In the genomic region with DNA sequence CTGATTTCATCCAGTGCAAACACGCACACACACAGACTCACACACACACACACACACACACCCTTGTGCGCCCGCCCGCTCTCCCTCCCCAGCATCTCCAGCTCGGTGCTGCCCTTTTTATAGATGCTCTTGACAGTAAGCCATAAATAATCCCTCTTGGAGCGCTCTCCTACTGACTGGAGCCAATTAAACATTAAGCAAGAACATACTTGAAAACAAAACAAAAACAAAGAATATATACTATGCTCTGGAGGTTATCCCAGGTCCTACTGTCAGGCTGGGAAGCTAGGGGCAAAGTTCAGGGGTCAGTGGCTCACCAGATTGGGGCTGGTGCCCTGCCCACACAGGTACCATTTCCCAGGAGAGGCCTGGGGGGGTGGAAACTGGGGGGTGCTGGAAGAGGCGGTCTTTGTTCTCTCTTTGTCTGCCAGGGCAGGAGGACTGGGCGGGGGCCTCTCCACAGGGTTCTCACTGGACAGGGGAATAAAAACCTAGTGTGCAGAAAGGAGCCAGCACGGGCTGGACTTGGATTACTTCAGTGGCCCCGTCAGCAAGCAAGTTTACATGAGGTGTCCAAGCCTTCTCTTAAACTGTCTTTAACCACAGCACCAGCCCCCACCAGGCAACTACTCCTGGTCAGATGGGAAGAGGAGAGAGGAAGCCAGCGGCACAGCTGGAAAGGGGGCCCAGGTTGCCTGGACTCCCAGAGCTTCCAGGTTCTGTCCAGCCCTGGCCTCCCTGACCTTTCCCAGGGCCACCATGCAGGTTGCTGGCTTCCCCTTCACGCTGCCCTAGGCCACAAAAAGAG, we compare ENCODE assay signal across 1 cellular context.
TF ChIP-seq lines count a peak whose summit lies in the region.

No MANE protein-coding gene starts in this region.

TF ChIP-seq in HepG2, 621 proteins besides CTCF, POLR2A, EP300 and RAD21 (continued from another document and continues in another):
- TF ChIP-seq, protein P1, sequence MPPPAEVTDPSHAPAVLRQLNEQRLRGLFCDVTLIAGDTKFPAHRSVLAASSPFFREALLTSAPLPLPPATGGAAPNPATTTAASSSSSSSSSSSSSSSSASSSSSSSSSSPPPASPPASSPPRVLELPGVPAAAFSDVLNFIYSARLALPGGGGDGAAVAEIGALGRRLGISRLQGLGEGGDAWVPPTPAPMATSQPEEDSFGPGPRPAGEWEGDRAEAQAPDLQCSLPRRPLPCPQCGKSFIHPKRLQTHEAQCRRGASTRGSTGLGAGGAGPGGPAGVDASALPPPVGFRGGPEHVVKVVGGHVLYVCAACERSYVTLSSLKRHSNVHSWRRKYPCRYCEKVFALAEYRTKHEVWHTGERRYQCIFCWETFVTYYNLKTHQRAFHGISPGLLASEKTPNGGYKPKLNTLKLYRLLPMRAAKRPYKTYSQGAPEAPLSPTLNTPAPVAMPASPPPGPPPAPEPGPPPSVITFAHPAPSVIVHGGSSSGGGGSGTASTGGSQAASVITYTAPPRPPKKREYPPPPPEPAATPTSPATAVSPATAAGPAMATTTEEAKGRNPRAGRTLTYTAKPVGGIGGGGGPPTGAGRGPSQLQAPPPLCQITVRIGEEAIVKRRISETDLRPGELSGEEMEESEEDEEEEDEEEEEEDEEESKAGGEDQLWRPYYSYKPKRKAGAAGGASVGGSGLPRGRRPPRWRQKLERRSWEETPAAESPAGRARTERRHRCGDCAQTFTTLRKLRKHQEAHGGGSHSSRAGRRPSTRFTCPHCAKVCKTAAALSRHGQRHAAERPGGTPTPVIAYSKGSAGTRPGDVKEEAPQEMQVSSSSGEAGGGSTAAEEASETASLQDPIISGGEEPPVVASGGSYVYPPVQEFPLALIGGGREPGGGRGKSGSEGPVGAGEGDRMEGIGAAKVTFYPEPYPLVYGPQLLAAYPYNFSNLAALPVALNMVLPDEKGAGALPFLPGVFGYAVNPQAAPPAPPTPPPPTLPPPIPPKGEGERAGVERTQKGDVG (CRISPR knock-in tag; IDR thresholded peaks at IDR 0.05; ENCODE audit: borderline replicate concordance), result no peak
- no peak for TF ChIP-seq HOXA9 (CRISPR knock-in tag; IDR thresholded peaks at IDR 0.05; ENCODE audit: borderline replicate concordance)
- peak; percentile 81 for TF ChIP-seq MED1 (CRISPR knock-in tag; IDR thresholded peaks at IDR 0.05)
- TF ChIP-seq DMAP1 (CRISPR knock-in tag; IDR thresholded peaks at IDR 0.05), result peak; percentile 37; the same call in 1 of the 2 replicates
- TF ChIP-seq FOXA1 (IDR thresholded peaks at IDR 0.05), result no peak
- TF ChIP-seq FOXA1 (CRISPR knock-in tag; IDR thresholded peaks at IDR 0.05), result peak; percentile 5; the same call in 1 of the 2 replicates
- TF ChIP-seq, protein P2, sequence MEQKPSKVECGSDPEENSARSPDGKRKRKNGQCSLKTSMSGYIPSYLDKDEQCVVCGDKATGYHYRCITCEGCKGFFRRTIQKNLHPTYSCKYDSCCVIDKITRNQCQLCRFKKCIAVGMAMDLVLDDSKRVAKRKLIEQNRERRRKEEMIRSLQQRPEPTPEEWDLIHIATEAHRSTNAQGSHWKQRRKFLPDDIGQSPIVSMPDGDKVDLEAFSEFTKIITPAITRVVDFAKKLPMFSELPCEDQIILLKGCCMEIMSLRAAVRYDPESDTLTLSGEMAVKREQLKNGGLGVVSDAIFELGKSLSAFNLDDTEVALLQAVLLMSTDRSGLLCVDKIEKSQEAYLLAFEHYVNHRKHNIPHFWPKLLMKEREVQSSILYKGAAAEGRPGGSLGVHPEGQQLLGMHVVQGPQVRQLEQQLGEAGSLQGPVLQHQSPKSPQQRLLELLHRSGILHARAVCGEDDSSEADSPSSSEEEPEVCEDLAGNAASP (CRISPR knock-in tag; IDR thresholded peaks at IDR 0.05; ENCODE audit: borderline replicate concordance), result peak; percentile 96
- TF ChIP-seq ZNF230 (CRISPR knock-in tag; IDR thresholded peaks at IDR 0.05), result peak; percentile 56; the same call in 1 of the 2 replicates
- no peak; the same call in 1 of the 2 replicates for TF ChIP-seq SMAD3 (CRISPR knock-in tag; IDR thresholded peaks at IDR 0.05)
- no peak for TF ChIP-seq ZFP1 (CRISPR knock-in tag; IDR thresholded peaks at IDR 0.05)
- TF ChIP-seq, protein P3, sequence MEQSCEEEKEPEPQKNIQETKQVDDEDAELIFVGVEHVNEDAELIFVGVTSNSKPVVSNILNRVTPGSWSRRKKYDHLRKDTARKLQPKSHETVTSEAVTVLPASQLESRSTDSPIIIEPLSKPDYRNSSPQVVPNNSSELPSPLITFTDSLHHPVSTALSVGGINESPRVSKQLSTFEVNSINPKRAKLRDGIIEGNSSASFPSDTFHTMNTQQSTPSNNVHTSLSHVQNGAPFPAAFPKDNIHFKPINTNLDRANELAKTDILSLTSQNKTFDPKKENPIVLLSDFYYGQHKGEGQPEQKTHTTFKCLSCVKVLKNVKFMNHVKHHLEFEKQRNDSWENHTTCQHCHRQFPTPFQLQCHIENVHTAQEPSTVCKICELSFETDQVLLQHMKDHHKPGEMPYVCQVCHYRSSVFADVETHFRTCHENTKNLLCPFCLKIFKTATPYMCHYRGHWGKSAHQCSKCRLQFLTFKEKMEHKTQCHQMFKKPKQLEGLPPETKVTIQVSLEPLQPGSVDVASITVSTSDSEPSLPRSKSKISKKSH (CRISPR knock-in tag; IDR thresholded peaks at IDR 0.05; ENCODE audit: borderline replicate concordance), result no peak
- TF ChIP-seq ZNF777 (CRISPR knock-in tag; IDR thresholded peaks at IDR 0.05), result no peak
- TF ChIP-seq, protein P4, sequence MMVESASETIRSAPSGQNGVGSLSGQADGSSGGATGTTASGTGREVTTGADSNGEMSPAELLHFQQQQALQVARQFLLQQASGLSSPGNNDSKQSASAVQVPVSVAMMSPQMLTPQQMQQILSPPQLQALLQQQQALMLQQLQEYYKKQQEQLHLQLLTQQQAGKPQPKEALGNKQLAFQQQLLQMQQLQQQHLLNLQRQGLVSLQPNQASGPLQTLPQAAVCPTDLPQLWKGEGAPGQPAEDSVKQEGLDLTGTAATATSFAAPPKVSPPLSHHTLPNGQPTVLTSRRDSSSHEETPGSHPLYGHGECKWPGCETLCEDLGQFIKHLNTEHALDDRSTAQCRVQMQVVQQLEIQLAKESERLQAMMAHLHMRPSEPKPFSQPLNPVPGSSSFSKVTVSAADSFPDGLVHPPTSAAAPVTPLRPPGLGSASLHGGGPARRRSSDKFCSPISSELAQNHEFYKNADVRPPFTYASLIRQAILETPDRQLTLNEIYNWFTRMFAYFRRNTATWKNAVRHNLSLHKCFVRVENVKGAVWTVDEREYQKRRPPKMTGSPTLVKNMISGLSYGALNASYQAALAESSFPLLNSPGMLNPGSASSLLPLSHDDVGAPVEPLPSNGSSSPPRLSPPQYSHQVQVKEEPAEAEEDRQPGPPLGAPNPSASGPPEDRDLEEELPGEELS (CRISPR knock-in tag; IDR thresholded peaks at IDR 0.05), result no peak; the same call in none of the 2 replicates
- TF ChIP-seq RBM39 (IDR thresholded peaks at IDR 0.05; ENCODE audit: low read depth, low read length, poor library complexity, severe bottlenecking), result no peak
- no peak for TF ChIP-seq KDM1A (CRISPR knock-in tag; IDR thresholded peaks at IDR 0.05)
- TF ChIP-seq ISX (CRISPR knock-in tag; conservative IDR thresholded peaks at IDR 0.05), result no peak
- TF ChIP-seq, protein P5, sequence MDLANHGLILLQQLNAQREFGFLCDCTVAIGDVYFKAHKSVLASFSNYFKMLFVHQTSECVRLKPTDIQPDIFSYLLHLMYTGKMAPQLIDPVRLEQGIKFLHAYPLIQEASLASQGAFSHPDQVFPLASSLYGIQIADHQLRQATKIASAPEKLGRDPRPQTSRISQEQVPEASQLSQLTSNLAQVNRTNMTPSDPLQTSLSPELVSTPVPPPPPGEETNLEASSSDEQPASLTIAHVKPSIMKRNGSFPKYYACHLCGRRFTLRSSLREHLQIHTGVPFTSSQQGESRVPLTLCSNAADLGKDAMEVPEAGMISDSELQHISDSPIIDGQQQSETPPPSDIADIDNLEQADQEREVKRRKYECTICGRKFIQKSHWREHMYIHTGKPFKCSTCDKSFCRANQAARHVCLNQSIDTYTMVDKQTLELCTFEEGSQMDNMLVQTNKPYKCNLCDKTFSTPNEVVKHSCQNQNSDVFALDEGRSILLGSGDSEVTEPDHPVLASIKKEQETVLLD (CRISPR knock-in tag; IDR thresholded peaks at IDR 0.05; ENCODE audit: low read depth), result no peak
- TF ChIP-seq, protein P6, sequence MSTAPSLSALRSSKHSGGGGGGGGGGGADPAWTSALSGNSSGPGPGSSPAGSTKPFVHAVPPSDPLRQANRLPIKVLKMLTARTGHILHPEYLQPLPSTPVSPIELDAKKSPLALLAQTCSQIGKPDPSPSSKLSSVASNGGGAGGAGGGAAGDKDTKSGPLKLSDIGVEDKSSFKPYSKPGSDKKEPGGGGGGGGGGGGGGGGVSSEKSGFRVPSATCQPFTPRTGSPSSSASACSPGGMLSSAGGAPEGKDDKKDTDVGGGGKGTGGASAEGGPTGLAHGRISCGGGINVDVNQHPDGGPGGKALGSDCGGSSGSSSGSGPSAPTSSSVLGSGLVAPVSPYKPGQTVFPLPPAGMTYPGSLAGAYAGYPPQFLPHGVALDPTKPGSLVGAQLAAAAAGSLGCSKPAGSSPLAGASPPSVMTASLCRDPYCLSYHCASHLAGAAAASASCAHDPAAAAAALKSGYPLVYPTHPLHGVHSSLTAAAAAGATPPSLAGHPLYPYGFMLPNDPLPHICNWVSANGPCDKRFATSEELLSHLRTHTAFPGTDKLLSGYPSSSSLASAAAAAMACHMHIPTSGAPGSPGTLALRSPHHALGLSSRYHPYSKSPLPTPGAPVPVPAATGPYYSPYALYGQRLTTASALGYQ (CRISPR knock-in tag; IDR thresholded peaks at IDR 0.05), result 0 out of 2 replicates have a peak, but pooled peaks have one; percentile 18
- no peak for TF ChIP-seq GTF2F1 (IDR thresholded peaks at IDR 0.05; ENCODE audit: low read length)
- TF ChIP-seq ZNF224 (CRISPR knock-in tag; IDR thresholded peaks at IDR 0.05), result no peak; the same call in 1 of the 2 replicates
- TF ChIP-seq ZNF724P (CRISPR knock-in tag; IDR thresholded peaks at IDR 0.05; ENCODE audit: borderline replicate concordance), result no peak
- no peak for TF ChIP-seq CC2D1A (CRISPR knock-in tag; IDR thresholded peaks at IDR 0.05)
- no peak for TF ChIP-seq NKX3-1 (CRISPR knock-in tag; IDR thresholded peaks at IDR 0.05)
- TF ChIP-seq ZNF263 (CRISPR knock-in tag; IDR thresholded peaks at IDR 0.05), result peak; percentile 37; the same call in 1 of the 2 replicates
- TF ChIP-seq ZNF564 (CRISPR knock-in tag; IDR thresholded peaks at IDR 0.05), result 0 out of 2 replicates have a peak, but pooled peaks have one; percentile 42
- TF ChIP-seq KLF16 (CRISPR knock-in tag; IDR thresholded peaks at IDR 0.05), result no peak
- TF ChIP-seq, protein P7, sequence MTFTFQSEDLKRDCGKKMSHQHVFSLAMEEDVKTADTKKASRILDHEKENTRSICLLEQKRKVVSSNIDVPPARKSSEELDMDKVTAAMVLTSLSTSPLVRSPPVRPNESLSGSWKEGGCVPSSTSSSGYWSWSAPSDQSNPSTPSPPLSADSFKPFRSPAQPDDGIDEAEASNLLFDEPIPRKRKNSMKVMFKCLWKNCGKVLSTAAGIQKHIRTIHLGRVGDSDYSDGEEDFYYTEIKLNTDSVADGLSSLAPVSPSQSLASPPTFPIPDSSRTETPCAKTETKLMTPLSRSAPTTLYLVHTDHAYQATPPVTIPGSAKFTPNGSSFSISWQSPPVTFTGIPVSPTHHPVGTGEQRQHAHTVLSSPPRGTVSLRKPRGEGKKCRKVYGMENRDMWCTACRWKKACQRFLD (CRISPR knock-in tag; IDR thresholded peaks at IDR 0.05; ENCODE audit: borderline replicate concordance), result no peak
- TF ChIP-seq KLF15 (CRISPR knock-in tag; IDR thresholded peaks at IDR 0.05; ENCODE audit: borderline replicate concordance), result no peak
- TF ChIP-seq ZNF790 (CRISPR knock-in tag; IDR thresholded peaks at IDR 0.05; ENCODE audit: borderline replicate concordance), result no peak; the same call in 1 of the 2 replicates
- TF ChIP-seq ZNF101 (CRISPR knock-in tag; IDR thresholded peaks at IDR 0.05; ENCODE audit: borderline replicate concordance, low read depth), result 0 out of 2 replicates have a peak, but pooled peaks have one; percentile 27
- TF ChIP-seq CBFB (CRISPR knock-in tag; IDR thresholded peaks at IDR 0.05), result no peak
- TF ChIP-seq ZNF891 (CRISPR knock-in tag; IDR thresholded peaks at IDR 0.05), result no peak
- no peak for TF ChIP-seq SRSF9 (IDR thresholded peaks at IDR 0.05; ENCODE audit: borderline replicate concordance, insufficient read depth, low read depth, low read length, poor library complexity, severe bottlenecking)
- TF ChIP-seq ZIK1 (CRISPR knock-in tag; IDR thresholded peaks at IDR 0.05; ENCODE audit: borderline replicate concordance, low read depth), result no peak
- TF ChIP-seq KLF9 (CRISPR knock-in tag; IDR thresholded peaks at IDR 0.05; ENCODE audit: low read depth), result no peak
- no peak for TF ChIP-seq NFE2 (CRISPR knock-in tag; IDR thresholded peaks at IDR 0.05)
- TF ChIP-seq ZNF780A (CRISPR knock-in tag; IDR thresholded peaks at IDR 0.05), result no peak
- peak; percentile 93 for TF ChIP-seq ZNF7 (CRISPR knock-in tag; IDR thresholded peaks at IDR 0.05)
- no peak for TF ChIP-seq HDAC2 (CRISPR knock-in tag; IDR thresholded peaks at IDR 0.05)
- no peak; the same call in 1 of the 2 replicates for TF ChIP-seq FOXC1 (CRISPR knock-in tag; IDR thresholded peaks at IDR 0.05; ENCODE audit: borderline replicate concordance)
- TF ChIP-seq, protein P8, sequence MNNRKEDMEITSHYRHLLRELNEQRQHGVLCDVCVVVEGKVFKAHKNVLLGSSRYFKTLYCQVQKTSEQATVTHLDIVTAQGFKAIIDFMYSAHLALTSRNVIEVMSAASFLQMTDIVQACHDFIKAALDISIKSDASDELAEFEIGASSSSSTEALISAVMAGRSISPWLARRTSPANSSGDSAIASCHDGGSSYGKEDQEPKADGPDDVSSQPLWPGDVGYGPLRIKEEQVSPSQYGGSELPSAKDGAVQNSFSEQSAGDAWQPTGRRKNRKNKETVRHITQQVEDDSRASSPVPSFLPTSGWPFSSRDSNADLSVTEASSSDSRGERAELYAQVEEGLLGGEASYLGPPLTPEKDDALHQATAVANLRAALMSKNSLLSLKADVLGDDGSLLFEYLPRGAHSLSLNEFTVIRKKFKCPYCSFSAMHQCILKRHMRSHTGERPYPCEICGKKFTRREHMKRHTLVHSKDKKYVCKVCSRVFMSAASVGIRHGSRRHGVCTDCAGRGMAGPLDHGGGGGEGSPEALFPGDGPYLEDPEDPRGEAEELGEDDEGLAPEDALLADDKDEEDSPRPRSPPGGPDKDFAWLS (CRISPR knock-in tag; IDR thresholded peaks at IDR 0.05; ENCODE audit: borderline replicate concordance), result no peak; the same call in 1 of the 2 replicates
- TF ChIP-seq TOPORS (CRISPR knock-in tag; IDR thresholded peaks at IDR 0.05), result no peak
- TF ChIP-seq, protein P9, sequence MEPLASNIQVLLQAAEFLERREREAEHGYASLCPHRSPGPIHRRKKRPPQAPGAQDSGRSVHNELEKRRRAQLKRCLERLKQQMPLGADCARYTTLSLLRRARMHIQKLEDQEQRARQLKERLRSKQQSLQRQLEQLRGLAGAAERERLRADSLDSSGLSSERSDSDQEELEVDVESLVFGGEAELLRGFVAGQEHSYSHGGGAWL (CRISPR knock-in tag; IDR thresholded peaks at IDR 0.05), result no peak
- TF ChIP-seq HDAC6 (IDR thresholded peaks at IDR 0.05; ENCODE audit: low read depth, low read length), result no peak
- no peak for TF ChIP-seq ZNF781 (CRISPR knock-in tag; IDR thresholded peaks at IDR 0.05; ENCODE audit: borderline replicate concordance, not compliant biosample characterization)
